In the genomic region with DNA sequence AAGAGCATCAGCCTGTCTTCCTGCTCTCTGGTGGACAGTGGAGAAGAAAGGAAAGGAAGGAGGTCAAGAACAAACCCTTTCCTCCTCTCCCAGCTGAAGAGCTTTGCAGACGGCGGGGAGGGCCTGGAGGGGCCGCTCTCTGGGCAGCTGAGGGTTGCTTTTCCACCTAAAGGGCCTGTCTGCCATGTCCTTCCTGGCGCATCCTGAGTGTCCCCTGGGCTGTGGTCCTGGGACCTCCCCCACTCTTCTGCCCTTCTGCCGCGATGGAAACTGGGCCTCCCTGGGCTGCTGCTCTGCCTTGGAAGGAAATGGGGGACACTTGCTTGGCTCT, we compare ENCODE assay signal across 10 cellular contexts.
DNase-seq lines count a peak whose midpoint lies in the region; ATAC-seq and TF ChIP-seq lines count a peak whose summit lies in the region.
"Had no signal": no experiment of that assay in that cellular context is flagged by ENCODE, and none has a peak within 500 bp of the region (broad histone marks: within the 10 kb centered on the region; RNA-seq: fewer than 3 reads in every experiment).

No MANE protein-coding gene starts in this region.

- CTCF ChIA-PET in activated CD8-positive, alpha-beta T cell treated with anti-CD3 and anti-CD28 coated beads, Interleukin-2, amount 10 ng/mL, durations not matched to agents 7 days and 5 days (lab: Charles Lee) = no interaction called here
- CTCF ChIA-PET in activated CD8-positive, alpha-beta T cell treated with anti-CD3 and anti-CD28 coated beads for 36 hours (lab: Charles Lee) = no interaction called here
- CTCF ChIA-PET in GM10248 (lab: Yijun Ruan, JAX) = no interaction called here

- peaks cover 24% of the 10 kb centered on the region for H3F3A ChIP-seq in neural progenitor cell (ENCODE audit: low read depth)

- H3K36me3 ChIP-seq in esophagus squamous epithelium (no peaks in the 10 kb centered on the region), neural progenitor cell (no peaks in the 10 kb centered on the region)

- H3K9me3 ChIP-seq in esophagus squamous epithelium (no peaks in the 10 kb centered on the region), neural progenitor cell (ENCODE audit: low read depth) (no peaks in the 10 kb centered on the region)

- peak overlapping the region; percentile 84 for H3K4me2 ChIP-seq in neural progenitor cell

- no peak overlapping the region for H3K9ac ChIP-seq in neural progenitor cell

- H3K4me1 ChIP-seq in esophagus squamous epithelium = peaks cover 38 to 99% (median 79%) of the 10 kb centered on the region in 3 donors
- H3K4me1 ChIP-seq in neural progenitor cell = peaks cover 19% of the 10 kb centered on the region

- H3K27ac ChIP-seq in esophagus squamous epithelium = peak overlapping the region; percentile 89 to 95 (median 94)
- H3K27ac ChIP-seq in neural progenitor cell = no peak overlapping the region

- intact Hi-C loops in activated CD8-positive, alpha-beta T cell treated with anti-CD3 and anti-CD28 coated beads for 36 hours (cut with micrococcal nuclease) = no loop called here
- intact Hi-C loops in esophagus squamous epithelium (cut with DNase I) = loop anchor here (5.0 to 10.0 kb wide), 2 partner anchors 105 to 212 kb away; a partner anchor contains a TSS

- no peak for TF ChIP-seq POLR2A in esophagus squamous epithelium (IDR thresholded peaks at IDR 0.05)

- TF ChIP-seq CTCF in activated CD8-positive, alpha-beta T cell treated with anti-CD3 and anti-CD28 coated beads for 36 hours (IDR thresholded peaks at IDR 0.05) = no peak
- TF ChIP-seq CTCF in esophagus squamous epithelium (IDR thresholded peaks at IDR 0.05) (no peak), neural progenitor cell (IDR thresholded peaks at IDR 0.05) (no peak), type B pancreatic cell (conservative IDR thresholded peaks at IDR 0.05) (no peak), GM10248 (IDR thresholded peaks at IDR 0.05; ENCODE audit: control extremely low read depth, extremely low read depth, low read depth, missing control alignments) (no peak)

- DNase-seq in activated CD8-positive, alpha-beta T cell treated with anti-CD3 and anti-CD28 coated beads, Interleukin-2, amount 10 ng/mL, durations not matched to agents 7 days and 5 days = no peak
- no peak for DNase-seq in activated CD8-positive, alpha-beta T cell treated with anti-CD3 and anti-CD28 coated beads for 36 hours
- DNase-seq in esophagus squamous epithelium (lab: John Stamatoyannopoulos, UW) (no peak), neural progenitor cell (ENCODE audit: low spot score) (no peak), type B pancreatic cell (ENCODE audit: extremely low spot score, unreplicated experiment) (no peak), GM10248 (ENCODE audit: extremely low spot score) (no peak)
- DNase-seq in stimulated activated CD4-positive, alpha-beta T cell treated with anti-CD3 and anti-CD28 coated beads, Interleukin-4, amount 100 ng/mL, for 1 hour = no peak
- no peak for DNase-seq in stimulated activated CD4-positive, alpha-beta T cell treated with anti-CD3 and anti-CD28 coated beads, Interleukin-15, amount 100 ng/mL, for 24 hours
- DNase-seq: activated T-cell treated with anti-CD3 and anti-CD28 coated beads, Interleukin-2, amount 50 U/mL, for 4 hours; central memory CD4-positive, alpha-beta T cell had no signal

- H4K20me1 ChIP-seq in neural progenitor cell (ENCODE audit: low read depth) = no peaks in the 10 kb centered on the region

- peaks cover 12% of the 10 kb centered on the region for H3K27me3 Mint-ChIP-seq in activated CD8-positive, alpha-beta T cell treated with anti-CD3 and anti-CD28 coated beads, Interleukin-2, amount 10 ng/mL, durations not matched to agents 7 days and 5 days (ENCODE audit: low read depth)
- peaks cover 7% of the 10 kb centered on the region for H3K27me3 Mint-ChIP-seq in activated CD8-positive, alpha-beta T cell treated with anti-CD3 and anti-CD28 coated beads for 36 hours
- H3K27me3 Mint-ChIP-seq in neural progenitor cell (ENCODE audit: insufficient read depth, low read depth) = peaks cover 12% of the 10 kb centered on the region
- H3K27me3 Mint-ChIP-seq in type B pancreatic cell = peaks cover 3% of the 10 kb centered on the region

- 27 to 40% methylated on average over 3 to 6 of the region's 6 CpGs for WGBS in esophagus squamous epithelium, 2 donors

- H3K9me3 Mint-ChIP-seq in activated CD8-positive, alpha-beta T cell treated with anti-CD3 and anti-CD28 coated beads, Interleukin-2, amount 10 ng/mL, durations not matched to agents 7 days and 5 days (ENCODE audit: insufficient read depth) = no peaks in the 10 kb centered on the region
- H3K9me3 Mint-ChIP-seq in activated CD8-positive, alpha-beta T cell treated with anti-CD3 and anti-CD28 coated beads for 36 hours = no peaks in the 10 kb centered on the region
- H3K9me3 Mint-ChIP-seq in neural progenitor cell (no peaks in the 10 kb centered on the region), type B pancreatic cell (no peaks in the 10 kb centered on the region)
- H3K9me3 Mint-ChIP-seq: activated T-cell treated with anti-CD3 and anti-CD28 coated beads, Interleukin-2, amount 50 U/mL, for 4 hours had no signal

- no peak overlapping the region for H3K4me3 Mint-ChIP-seq in activated CD8-positive, alpha-beta T cell treated with anti-CD3 and anti-CD28 coated beads, Interleukin-2, amount 10 ng/mL, durations not matched to agents 7 days and 5 days
- no peak overlapping the region for H3K4me3 Mint-ChIP-seq in activated CD8-positive, alpha-beta T cell treated with anti-CD3 and anti-CD28 coated beads for 36 hours
- H3K4me3 Mint-ChIP-seq in neural progenitor cell (peak overlapping the region; percentile 78), type B pancreatic cell (peak overlapping the region; percentile 87)
- H3K4me3 Mint-ChIP-seq: activated T-cell treated with anti-CD3 and anti-CD28 coated beads, Interleukin-2, amount 50 U/mL, for 4 hours had no signal

- no peaks in the 10 kb centered on the region for H3K36me3 Mint-ChIP-seq in activated CD8-positive, alpha-beta T cell treated with anti-CD3 and anti-CD28 coated beads, Interleukin-2, amount 10 ng/mL, durations not matched to agents 7 days and 5 days (ENCODE audit: low read depth)
- no peaks in the 10 kb centered on the region for H3K36me3 Mint-ChIP-seq in activated CD8-positive, alpha-beta T cell treated with anti-CD3 and anti-CD28 coated beads for 36 hours (ENCODE audit: low read depth)
- H3K36me3 Mint-ChIP-seq in neural progenitor cell (no peaks in the 10 kb centered on the region), type B pancreatic cell (no peaks in the 10 kb centered on the region)

- H3K27me3 ChIP-seq in esophagus squamous epithelium = no peaks in the 10 kb centered on the region
- H3K27me3 ChIP-seq in neural progenitor cell = peaks cover 24% of the 10 kb centered on the region

- H3K27ac Mint-ChIP-seq in activated CD8-positive, alpha-beta T cell treated with anti-CD3 and anti-CD28 coated beads, Interleukin-2, amount 10 ng/mL, durations not matched to agents 7 days and 5 days = no peak overlapping the region
- H3K27ac Mint-ChIP-seq in activated CD8-positive, alpha-beta T cell treated with anti-CD3 and anti-CD28 coated beads for 36 hours = no peak overlapping the region
- H3K27ac Mint-ChIP-seq in neural progenitor cell (no peak overlapping the region), type B pancreatic cell (no peak overlapping the region)

- peak overlapping the region; percentile 58 for H2AFZ ChIP-seq in neural progenitor cell (replicated peaks)

- POLR2A ChIA-PET in activated CD8-positive, alpha-beta T cell treated with anti-CD3 and anti-CD28 coated beads, Interleukin-2, amount 10 ng/mL, durations not matched to agents 7 days and 5 days (lab: Charles Lee) = no interaction called here
- POLR2A ChIA-PET in activated CD8-positive, alpha-beta T cell treated with anti-CD3 and anti-CD28 coated beads for 36 hours (lab: Charles Lee) = no interaction called here
- POLR2A ChIA-PET in GM10248 (lab: Yijun Ruan, JAX) = no interaction called here

- H3K4me3 ChIP-seq in esophagus squamous epithelium = peak overlapping the region in 3 of 4 donors; percentile 18 to 33 (median 26)
- peak overlapping the region; percentile 43 for H3K4me3 ChIP-seq in neural progenitor cell

- no peaks in the 10 kb centered on the region for H3K4me1 Mint-ChIP-seq in activated CD8-positive, alpha-beta T cell treated with anti-CD3 and anti-CD28 coated beads, Interleukin-2, amount 10 ng/mL, durations not matched to agents 7 days and 5 days (ENCODE audit: low read depth)
- H3K4me1 Mint-ChIP-seq in activated CD8-positive, alpha-beta T cell treated with anti-CD3 and anti-CD28 coated beads for 36 hours (ENCODE audit: low read depth) = peaks cover 5% of the 10 kb centered on the region
- H3K4me1 Mint-ChIP-seq in neural progenitor cell = peaks cover 7% of the 10 kb centered on the region
- peaks cover 16% of the 10 kb centered on the region for H3K4me1 Mint-ChIP-seq in type B pancreatic cell (ENCODE audit: unreplicated experiment)

- ATAC-seq in activated CD8-positive, alpha-beta T cell treated with anti-CD3 and anti-CD28 coated beads, Interleukin-2, amount 10 ng/mL, durations not matched to agents 7 days and 5 days = peak; percentile 35
- ATAC-seq in activated CD8-positive, alpha-beta T cell treated with anti-CD3 and anti-CD28 coated beads for 36 hours = no peak
- ATAC-seq: activated T-cell treated with anti-CD3 and anti-CD28 coated beads, Interleukin-2, amount 50 U/mL, for 4 hours had no signal

- no peaks in the 10 kb centered on the region for H3K79me2 ChIP-seq in neural progenitor cell (ENCODE audit: low read depth)

Comparison
In these comparisons a context has a peak if more than half of its experiments do, and no peak if none do; other contexts are left out.
1. H3K4me3 Mint-ChIP-seq: peak in neural progenitor cell (single experiment) and type B pancreatic cell (single experiment); none in activated CD8-positive, alpha-beta T cell treated with anti-CD3 and anti-CD28 coated beads, Interleukin-2, amount 10 ng/mL, durations not matched to agents 7 days and 5 days (single experiment) and activated CD8-positive, alpha-beta T cell treated with anti-CD3 and anti-CD28 coated beads for 36 hours (single experiment).